ENCODE assay signal across 11 cellular contexts in genomic region chr7:116152276-116152675, GRCh38.
"Had no signal": no experiment of that assay in that cellular context is flagged by ENCODE, and none has a peak within 500 bp of the region (broad histone marks: within the 10 kb centered on the region; RNA-seq: fewer than 3 reads in every experiment).

No MANE protein-coding gene starts in this region.

- H3K4me1 Mint-ChIP-seq: stimulated activated effector memory CD8-positive, alpha-beta T cell treated with anti-CD3 and anti-CD28 coated beads, Interleukin-12 subunit alpha, Interleukin-12 subunit beta, amount 100 ng/mL, for 72 hours had no signal

- H3K9me3 ChIP-seq: neutrophil, tibial artery had no signal

- H3K4me3 ChIP-seq: tibial artery had no signal

- H3K9me3 Mint-ChIP-seq: activated naive CD4-positive, alpha-beta T cell treated with anti-CD3 and anti-CD28 coated beads, Interleukin-2, amount 50 U/mL, for 72 hours; activated T-cell treated with anti-CD3 and anti-CD28 coated beads, Interleukin-2, amount 50 U/mL, for 72 hours; naive thymus-derived CD8-positive, alpha-beta T cell; stimulated activated effector memory CD8-positive, alpha-beta T cell treated with anti-CD3 and anti-CD28 coated beads, Interleukin-12 subunit alpha, Interleukin-12 subunit beta, amount 100 ng/mL, for 72 hours had no signal

- ATAC-seq: activated naive CD4-positive, alpha-beta T cell treated with anti-CD3 and anti-CD28 coated beads, Interleukin-2, amount 50 U/mL, for 72 hours; activated T-cell treated with anti-CD3 and anti-CD28 coated beads, Interleukin-2, amount 50 U/mL, for 72 hours; naive thymus-derived CD8-positive, alpha-beta T cell; stimulated activated effector memory CD8-positive, alpha-beta T cell treated with anti-CD3 and anti-CD28 coated beads, Interleukin-12 subunit alpha, Interleukin-12 subunit beta, amount 100 ng/mL, for 72 hours had no signal

- H3K27ac ChIP-seq: neutrophil, tibial artery, WERI-Rb-1 had no signal

- H3K4me1 ChIP-seq: tibial artery had no signal

- H3K27ac Mint-ChIP-seq: activated naive CD4-positive, alpha-beta T cell treated with anti-CD3 and anti-CD28 coated beads, Interleukin-2, amount 50 U/mL, for 72 hours; activated T-cell treated with anti-CD3 and anti-CD28 coated beads, Interleukin-2, amount 50 U/mL, for 72 hours; naive thymus-derived CD8-positive, alpha-beta T cell; stimulated activated effector memory CD8-positive, alpha-beta T cell treated with anti-CD3 and anti-CD28 coated beads, Interleukin-12 subunit alpha, Interleukin-12 subunit beta, amount 100 ng/mL, for 72 hours had no signal

- H3K36me3 Mint-ChIP-seq: activated naive CD4-positive, alpha-beta T cell treated with anti-CD3 and anti-CD28 coated beads, Interleukin-2, amount 50 U/mL, for 72 hours; naive thymus-derived CD8-positive, alpha-beta T cell; stimulated activated effector memory CD8-positive, alpha-beta T cell treated with anti-CD3 and anti-CD28 coated beads, Interleukin-12 subunit alpha, Interleukin-12 subunit beta, amount 100 ng/mL, for 72 hours had no signal

- H3K27me3 ChIP-seq: neutrophil, tibial artery had no signal

- H3K4me3 Mint-ChIP-seq: activated T-cell treated with anti-CD3 and anti-CD28 coated beads, Interleukin-2, amount 50 U/mL, for 72 hours; naive thymus-derived CD8-positive, alpha-beta T cell; stimulated activated effector memory CD8-positive, alpha-beta T cell treated with anti-CD3 and anti-CD28 coated beads, Interleukin-12 subunit alpha, Interleukin-12 subunit beta, amount 100 ng/mL, for 72 hours had no signal

- H3K36me3 ChIP-seq: neutrophil, tibial artery, WERI-Rb-1 had no signal

- DNase-seq: activated CD4-positive, alpha-beta T cell treated with anti-CD3 and anti-CD28 coated beads for 4 hours; activated CD8-positive, alpha-beta memory T cell treated with anti-CD3 and anti-CD28 coated beads, Interleukin-2, amount 50 U/mL, for 48 hours; activated gamma-delta T cell; activated T-cell treated with anti-CD3 and anti-CD28 coated beads, Interleukin-2, amount 50 U/mL, for 72 hours; islet precursor cell; naive thymus-derived CD8-positive, alpha-beta T cell; tibial artery; WERI-Rb-1 had no signal
